15 cellular contexts compared by ENCODE assay signal in genomic region chr2:6954586-6954985, GRCh38. TPM values are rescaled to one million over a fixed set of nuclear protein-coding genes. Genes with fewer than 3 reads are reported as not detected.
A peak's percentile ranks its signal among the peaks of the same experiment; 100 is the strongest.
DNase-seq lines count a peak whose midpoint lies in the region; ATAC-seq and TF ChIP-seq lines count a peak whose summit lies in the region.
"Had no signal": no experiment of that assay in that cellular context is flagged by ENCODE, and none has a peak within 500 bp of the region (broad histone marks: within the 10 kb centered on the region; RNA-seq: fewer than 3 reads in every experiment).

No MANE protein-coding gene starts in this region.

- peaks cover 30% of the 10 kb centered on the region for H3K4me1 Mint-ChIP-seq in neural crest cell
- H3K4me1 Mint-ChIP-seq: H9 had no signal

- H3K36me3 Mint-ChIP-seq in neural crest cell (ENCODE audit: low read depth), result peaks cover 10% of the 10 kb centered on the region

- intact Hi-C loops in left ventricle myocardium inferior (cut with micrococcal nuclease) (loop anchor here (10.0 kb wide), 1 partner anchor 50 kb away; no protein-coding TSS in a partner anchor), right cardiac atrium (cut with DNase I) (no loop called here)

- peak overlapping the region; percentile 2 for H3K27ac Mint-ChIP-seq in neural crest cell (ENCODE audit: unreplicated experiment)

- H3K27ac ChIP-seq in left ventricle myocardium inferior (replicated peaks) (peak overlapping the region; percentile 46), right cardiac atrium (ENCODE audit: low read length) (no peak overlapping the region)
- H3K27ac ChIP-seq: BLaER1 had no signal

- no peak overlapping the region for H3K4me3 ChIP-seq in left ventricle myocardium inferior
- no peak overlapping the region for H3K4me3 ChIP-seq in right cardiac atrium (ENCODE audit: low read length)
- no peak overlapping the region for H3K4me3 ChIP-seq in fibroblast of pulmonary artery (replicated peaks; ENCODE audit: low read depth, low read length)
- H3K4me3 ChIP-seq: BLaER1 had no signal

- no peak overlapping the region for H3K4me3 Mint-ChIP-seq in neural crest cell
- H3K4me3 Mint-ChIP-seq: H9 had no signal

- DNase-seq in left ventricle myocardium inferior (no peak), right cardiac atrium (no peak), fibroblast of pulmonary artery (ENCODE audit: low read depth) (peak; percentile 16), neural crest cell (ENCODE audit: low read depth, low spot score) (no peak), SW 1271 (lab: John Stamatoyannopoulos, UW) (no peak), foreskin melanocyte (no peak)
- DNase-seq: 8988T; AML-193; CD8-positive, alpha-beta memory T cell; DMS53; GF-D8; GOT3; H9 had no signal

- TF ChIP-seq CTCF in left ventricle myocardium inferior (IDR thresholded peaks at IDR 0.05; ENCODE audit: borderline replicate concordance) (no peak), fibroblast of pulmonary artery (IDR thresholded peaks at IDR 0.05; ENCODE audit: low read length, missing control alignments) (no peak), neural crest cell (conservative IDR thresholded peaks at IDR 0.05) (no peak)

- no peaks in the 10 kb centered on the region for H3K9me3 ChIP-seq in left ventricle myocardium inferior (replicated peaks)
- no peaks in the 10 kb centered on the region for H3K9me3 ChIP-seq in right cardiac atrium (ENCODE audit: control insufficient read depth, low read length)
- H3K9me3 ChIP-seq: BLaER1 had no signal

- H3K27me3 Mint-ChIP-seq in neural crest cell (ENCODE audit: low read depth), result no peaks in the 10 kb centered on the region
- H3K27me3 Mint-ChIP-seq: CD8-positive, alpha-beta memory T cell had no signal

- 67% methylated on average over 4 of the region's 4 CpGs for WGBS in right cardiac atrium

- no peaks in the 10 kb centered on the region for H3K36me3 ChIP-seq in left ventricle myocardium inferior

- H3K27me3 ChIP-seq in left ventricle myocardium inferior (ENCODE audit: low read depth) (no peaks in the 10 kb centered on the region), right cardiac atrium (ENCODE audit: control insufficient read depth, insufficient read depth) (no peaks in the 10 kb centered on the region)
- H3K27me3 ChIP-seq: BLaER1 had no signal

- H3K9me3 Mint-ChIP-seq in neural crest cell, result no peaks in the 10 kb centered on the region
- H3K9me3 Mint-ChIP-seq: CD8-positive, alpha-beta memory T cell; H9 had no signal

- no peak for ATAC-seq in right cardiac atrium
- no peak for ATAC-seq in activated CD4-positive, CD25-positive, alpha-beta regulatory T cell treated with anti-CD3 and anti-CD28 coated beads, Interleukin-2, amount 50 U/mL, for 24 hours

- peaks cover 56% of the 10 kb centered on the region for H3K4me1 ChIP-seq in left ventricle myocardium inferior
- H3K4me1 ChIP-seq in right cardiac atrium (ENCODE audit: control insufficient read depth, insufficient read depth, low read length), result peaks cover 9% of the 10 kb centered on the region

RNA-seq across cellular contexts. Expression of gene RNF144A, which starts 37.4 kb away (rescaled TPM):
- total RNA-seq in left ventricle myocardium inferior (17.9 TPM), right cardiac atrium (10 to 100 TPM in 3 of 4 donors, 1 to 10 TPM in 1; 5.9 to 14.3 (median 10.5) TPM), neural crest cell (49.6 and 49.9 TPM in 2 replicates)
- 4.7 TPM for polyA plus RNA-seq in right cardiac atrium
